Comparison of ENCODE assay signal across 19 cellular contexts in genomic region chr1:93483200-93483599, GRCh38.
"Had no signal": no experiment of that assay in that cellular context is flagged by ENCODE, and none has a peak within 500 bp of the region (broad histone marks: within the 10 kb centered on the region; RNA-seq: fewer than 3 reads in every experiment).

No MANE protein-coding gene starts in this region.

- H3K4me3 Mint-ChIP-seq: naive B cell; nephron; stimulated activated naive B cell treated with anti-CD40 and anti-IgM and Interleukin-4, amounts not matched to agents 10 μg/mL and 1 μg/mL and 100 μg/mL, for 72 hours; stimulated activated naive CD8-positive, alpha-beta T cell treated with anti-CD3 and anti-CD28 coated beads, Interleukin-15, amount 100 ng/mL, for 72 hours had no signal

- ATAC-seq: heart right ventricle; psoas muscle; right lobe of liver; stimulated activated naive B cell treated with anti-CD40 and anti-IgM and Interleukin-4, amounts not matched to agents 10 μg/mL and 1 μg/mL and 100 μg/mL, for 72 hours; stimulated activated naive CD8-positive, alpha-beta T cell treated with anti-CD3 and anti-CD28 coated beads, Interleukin-15, amount 100 ng/mL, for 72 hours had no signal

- H3K27ac Mint-ChIP-seq: nephron; stimulated activated naive B cell treated with anti-CD40 and anti-IgM and Interleukin-4, amounts not matched to agents 10 μg/mL and 1 μg/mL and 100 μg/mL, for 72 hours; stimulated activated naive CD8-positive, alpha-beta T cell treated with anti-CD3 and anti-CD28 coated beads, Interleukin-15, amount 100 ng/mL, for 72 hours had no signal

- H3K27ac ChIP-seq: heart right ventricle, psoas muscle, right lobe of liver, spleen, testis, tibial nerve had no signal

- H3K4me1 Mint-ChIP-seq: stimulated activated naive CD8-positive, alpha-beta T cell treated with anti-CD3 and anti-CD28 coated beads, Interleukin-15, amount 100 ng/mL, for 72 hours had no signal

- H3K4me1 ChIP-seq: psoas muscle, right lobe of liver, spleen, testis, tibial nerve had no signal

- H3K4me3 ChIP-seq: heart right ventricle, psoas muscle, right lobe of liver, spleen, testis, tibial nerve had no signal

- H3K27me3 Mint-ChIP-seq: naive B cell; stimulated activated naive B cell treated with anti-CD40 and anti-IgM and Interleukin-4, amounts not matched to agents 10 μg/mL and 1 μg/mL and 100 μg/mL, for 72 hours; stimulated activated naive CD8-positive, alpha-beta T cell treated with anti-CD3 and anti-CD28 coated beads, Interleukin-15, amount 100 ng/mL, for 72 hours had no signal

- DNase-seq: dermis blood vessel endothelial cell; heart right ventricle; hypothalamus; kidney glomerular epithelial cell; mesendoderm; naive B cell; occipital lobe; psoas muscle; retina; right lobe of liver; spleen; stimulated activated CD4-positive, alpha-beta T cell treated with anti-CD3 and anti-CD28 coated beads, Interleukin-15, amount 100 ng/mL, for 24 hours; stimulated activated CD4-positive, alpha-beta T cell treated with anti-CD3 and anti-CD28 coated beads, Interleukin-1b, Interleukin-23, amount 100 ng/mL, for 48 hours; stimulated activated CD4-positive, alpha-beta T cell treated with anti-CD3 and anti-CD28 coated beads, Interleukin-4, amount 100 ng/mL, for 24 hours; stimulated activated naive B cell treated with anti-CD40 and anti-IgM and Interleukin-4, amounts not matched to agents 10 μg/mL and 1 μg/mL and 100 μg/mL, for 72 hours; stimulated activated naive CD8-positive, alpha-beta T cell treated with anti-CD3 and anti-CD28 coated beads, Interleukin-15, amount 100 ng/mL, for 72 hours; testis had no signal

- H3K27me3 ChIP-seq: heart right ventricle, right lobe of liver, spleen, testis, tibial nerve had no signal

- H3K9me3 ChIP-seq: right lobe of liver, testis had no signal

- H3K36me3 ChIP-seq: heart right ventricle, right lobe of liver, spleen, tibial nerve had no signal
